11 cellular contexts compared by ENCODE assay signal in the genomic region with DNA sequence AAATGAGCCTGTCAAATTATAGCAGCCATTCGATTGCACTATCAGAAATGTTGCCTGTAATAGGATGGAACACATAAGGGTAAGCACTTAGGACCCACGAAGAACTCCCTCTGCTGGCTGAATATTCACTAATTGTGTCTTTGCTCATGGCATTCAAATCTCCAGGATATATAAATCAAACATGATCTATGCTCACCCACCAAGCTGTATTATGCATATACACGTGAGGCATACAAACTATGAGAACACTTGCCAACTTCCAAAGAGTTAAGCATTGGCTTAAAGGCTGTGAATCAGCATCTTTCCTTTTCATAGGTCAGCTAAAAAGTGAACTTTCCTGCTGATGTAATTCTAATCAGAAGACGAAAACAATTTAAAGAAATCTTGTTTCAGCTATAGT. TPM values are rescaled to one million over a fixed set of nuclear protein-coding genes. Genes with fewer than 3 reads are reported as not detected.
DNase-seq lines count a peak whose midpoint lies in the region; ATAC-seq and TF ChIP-seq lines count a peak whose summit lies in the region.
"Had no signal": no experiment of that assay in that cellular context is flagged by ENCODE, and none has a peak within 500 bp of the region (broad histone marks: within the 10 kb centered on the region; RNA-seq: fewer than 3 reads in every experiment).

No MANE protein-coding gene starts in this region.

- CTCF ChIA-PET in A673 (lab: Charles Lee), result interaction anchor here (0.6 kb wide), 1 partner anchor 309 kb away, joined by 9 read pairs; no protein-coding TSS in a partner anchor
- CTCF ChIA-PET in activated CD4-positive, alpha-beta memory T cell treated with anti-CD3 and anti-CD28 coated beads for 36 hours (lab: Charles Lee), result interaction anchor here (1.0 kb wide), 1 partner anchor 76 kb away, joined by 3 read pairs; no protein-coding TSS in a partner anchor

- ATAC-seq in GM18868 (IDR thresholded peaks at IDR 0.05; ENCODE audit: unreplicated experiment) (no peak), HG03045 (IDR thresholded peaks at IDR 0.05; ENCODE audit: unreplicated experiment) (no peak)

- no peaks in the 10 kb centered on the region for H3K27me3 Mint-ChIP-seq in activated CD4-positive, alpha-beta memory T cell treated with anti-CD3 and anti-CD28 coated beads for 36 hours
- H3K27me3 Mint-ChIP-seq in activated T-cell treated with anti-CD3 and anti-CD28 coated beads, Interleukin-2, amount 50 U/mL, for 24 hours, result no peaks in the 10 kb centered on the region
- H3K27me3 Mint-ChIP-seq: activated naive CD4-positive, alpha-beta T cell treated with anti-CD3 and anti-CD28 coated beads, Interleukin-2, amount 10 ng/mL, durations not matched to agents 7 days and 5 days; CD8-positive, alpha-beta memory T cell had no signal

- H3K4me1 ChIP-seq in A673 (ENCODE audit: insufficient read depth, low read length, poor library complexity, severe bottlenecking), result peaks cover 3% of the 10 kb centered on the region

- H3K36me3 Mint-ChIP-seq in activated CD4-positive, alpha-beta memory T cell treated with anti-CD3 and anti-CD28 coated beads for 36 hours, result no peaks in the 10 kb centered on the region
- H3K36me3 Mint-ChIP-seq in activated T-cell treated with anti-CD3 and anti-CD28 coated beads, Interleukin-2, amount 50 U/mL, for 24 hours (ENCODE audit: low read depth), result no peaks in the 10 kb centered on the region
- H3K36me3 Mint-ChIP-seq: activated naive CD4-positive, alpha-beta T cell treated with anti-CD3 and anti-CD28 coated beads, Interleukin-2, amount 10 ng/mL, durations not matched to agents 7 days and 5 days; CD8-positive, alpha-beta memory T cell had no signal

- H3K9me3 Mint-ChIP-seq in activated CD4-positive, alpha-beta memory T cell treated with anti-CD3 and anti-CD28 coated beads for 36 hours, result no peaks in the 10 kb centered on the region
- H3K9me3 Mint-ChIP-seq in activated T-cell treated with anti-CD3 and anti-CD28 coated beads, Interleukin-2, amount 50 U/mL, for 24 hours, result no peaks in the 10 kb centered on the region
- H3K9me3 Mint-ChIP-seq: activated naive CD4-positive, alpha-beta T cell treated with anti-CD3 and anti-CD28 coated beads, Interleukin-2, amount 10 ng/mL, durations not matched to agents 7 days and 5 days had no signal

- H3K36me3 ChIP-seq in A673 (ENCODE audit: insufficient read depth, low read length, poor library complexity, severe bottlenecking), result no peaks in the 10 kb centered on the region

- no peak overlapping the region for H3K4me3 Mint-ChIP-seq in activated CD4-positive, alpha-beta memory T cell treated with anti-CD3 and anti-CD28 coated beads for 36 hours
- no peak overlapping the region for H3K4me3 Mint-ChIP-seq in activated T-cell treated with anti-CD3 and anti-CD28 coated beads, Interleukin-2, amount 50 U/mL, for 24 hours
- H3K4me3 Mint-ChIP-seq: activated naive CD4-positive, alpha-beta T cell treated with anti-CD3 and anti-CD28 coated beads, Interleukin-2, amount 10 ng/mL, durations not matched to agents 7 days and 5 days; CD8-positive, alpha-beta memory T cell had no signal

- in situ Hi-C loops in KBM-7 (cut with MboI; ENCODE audit: low pct_unique_long_range_greater_than_20kb, low sequenced_read_pairs), result no loop called here

- no peak overlapping the region for H3K27ac ChIP-seq in A673 (ENCODE audit: low read depth, low read length, poor library complexity, severe bottlenecking)

- no peaks in the 10 kb centered on the region for H3K4me1 Mint-ChIP-seq in activated CD4-positive, alpha-beta memory T cell treated with anti-CD3 and anti-CD28 coated beads for 36 hours (ENCODE audit: low read depth)
- H3K4me1 Mint-ChIP-seq in activated T-cell treated with anti-CD3 and anti-CD28 coated beads, Interleukin-2, amount 50 U/mL, for 24 hours (ENCODE audit: low read depth), result no peaks in the 10 kb centered on the region
- H3K4me1 Mint-ChIP-seq: activated naive CD4-positive, alpha-beta T cell treated with anti-CD3 and anti-CD28 coated beads, Interleukin-2, amount 10 ng/mL, durations not matched to agents 7 days and 5 days; CD8-positive, alpha-beta memory T cell had no signal

- POLR2A ChIA-PET in A673 (lab: Charles Lee; ENCODE audit: low non-redundant PET), result no interaction called here
- POLR2A ChIA-PET in activated CD4-positive, alpha-beta memory T cell treated with anti-CD3 and anti-CD28 coated beads for 36 hours (lab: Charles Lee), result no interaction called here

- no peaks in the 10 kb centered on the region for H3K9me3 ChIP-seq in A673 (ENCODE audit: low read depth, low read length, poor library complexity, severe bottlenecking)

- intact Hi-C loops in A673 (cut with micrococcal nuclease; ENCODE audit: unreplicated experiment), result loop anchor here (1.0 to 10.0 kb wide), 3 partner anchors 74 to 694 kb away; no protein-coding TSS in a partner anchor
- intact Hi-C loops in activated CD4-positive, alpha-beta memory T cell treated with anti-CD3 and anti-CD28 coated beads for 36 hours (cut with micrococcal nuclease), result no loop called here

- H3K27me3 ChIP-seq in A673 (replicated peaks; ENCODE audit: insufficient read depth, low read depth, low read length, poor library complexity), result no peaks in the 10 kb centered on the region

- peak; percentile 56 for TF ChIP-seq CTCF in A673 (conservative IDR thresholded peaks at IDR 0.05; ENCODE audit: low read depth, low read length)

- DNase-seq in A673 (ENCODE audit: low spot score) (peak; percentile 61), KBM-7 (peak; percentile 24), OCI-M1 (lab: John Stamatoyannopoulos, UW) (peak; percentile 86), glomerular visceral epithelial cell (ENCODE audit: extremely low spot score) (peak; percentile 28)
- no peak for DNase-seq in activated CD4-positive, alpha-beta memory T cell treated with anti-CD3 and anti-CD28 coated beads for 36 hours
- DNase-seq in activated T-cell treated with anti-CD3 and anti-CD28 coated beads, Interleukin-2, amount 50 U/mL, for 24 hours, result no peak
- DNase-seq: activated naive CD4-positive, alpha-beta T cell treated with anti-CD3 and anti-CD28 coated beads, Interleukin-2, amount 10 ng/mL, durations not matched to agents 7 days and 5 days; CD8-positive, alpha-beta memory T cell; islet precursor cell had no signal

- no peak overlapping the region for H3K4me3 ChIP-seq in A673 (ENCODE audit: low read depth, low read length, poor library complexity, severe bottlenecking)

- no peak overlapping the region for H3K27ac Mint-ChIP-seq in activated CD4-positive, alpha-beta memory T cell treated with anti-CD3 and anti-CD28 coated beads for 36 hours
- no peak overlapping the region for H3K27ac Mint-ChIP-seq in activated T-cell treated with anti-CD3 and anti-CD28 coated beads, Interleukin-2, amount 50 U/mL, for 24 hours
- H3K27ac Mint-ChIP-seq: activated naive CD4-positive, alpha-beta T cell treated with anti-CD3 and anti-CD28 coated beads, Interleukin-2, amount 10 ng/mL, durations not matched to agents 7 days and 5 days; CD8-positive, alpha-beta memory T cell had no signal

- no TSS peak for BruUV-seq in A673 (replicated peaks; lab: Mats Ljungman, UMichigan)

RNA-seq across cellular contexts. Expression of a gene that starts 34.5 kb away (rescaled TPM):
- not detected in 2 replicates for total RNA-seq in A673 (2021)
- total RNA-seq in activated CD4-positive, alpha-beta memory T cell treated with anti-CD3 and anti-CD28 coated beads for 36 hours, result not detected
- total RNA-seq: CD8-positive, alpha-beta memory T cell had no signal

Comparison
In these comparisons a context has a peak if more than half of its experiments do, and no peak if none do; other contexts are left out.
1. DNase-seq: peak in A673 (single experiment), KBM-7 (single experiment), OCI-M1 (single experiment) and glomerular visceral epithelial cell (single experiment); none in activated CD4-positive, alpha-beta memory T cell treated with anti-CD3 and anti-CD28 coated beads for 36 hours (single experiment) and activated T-cell treated with anti-CD3 and anti-CD28 coated beads, Interleukin-2, amount 50 U/mL, for 24 hours (single experiment).